In the genomic region with DNA sequence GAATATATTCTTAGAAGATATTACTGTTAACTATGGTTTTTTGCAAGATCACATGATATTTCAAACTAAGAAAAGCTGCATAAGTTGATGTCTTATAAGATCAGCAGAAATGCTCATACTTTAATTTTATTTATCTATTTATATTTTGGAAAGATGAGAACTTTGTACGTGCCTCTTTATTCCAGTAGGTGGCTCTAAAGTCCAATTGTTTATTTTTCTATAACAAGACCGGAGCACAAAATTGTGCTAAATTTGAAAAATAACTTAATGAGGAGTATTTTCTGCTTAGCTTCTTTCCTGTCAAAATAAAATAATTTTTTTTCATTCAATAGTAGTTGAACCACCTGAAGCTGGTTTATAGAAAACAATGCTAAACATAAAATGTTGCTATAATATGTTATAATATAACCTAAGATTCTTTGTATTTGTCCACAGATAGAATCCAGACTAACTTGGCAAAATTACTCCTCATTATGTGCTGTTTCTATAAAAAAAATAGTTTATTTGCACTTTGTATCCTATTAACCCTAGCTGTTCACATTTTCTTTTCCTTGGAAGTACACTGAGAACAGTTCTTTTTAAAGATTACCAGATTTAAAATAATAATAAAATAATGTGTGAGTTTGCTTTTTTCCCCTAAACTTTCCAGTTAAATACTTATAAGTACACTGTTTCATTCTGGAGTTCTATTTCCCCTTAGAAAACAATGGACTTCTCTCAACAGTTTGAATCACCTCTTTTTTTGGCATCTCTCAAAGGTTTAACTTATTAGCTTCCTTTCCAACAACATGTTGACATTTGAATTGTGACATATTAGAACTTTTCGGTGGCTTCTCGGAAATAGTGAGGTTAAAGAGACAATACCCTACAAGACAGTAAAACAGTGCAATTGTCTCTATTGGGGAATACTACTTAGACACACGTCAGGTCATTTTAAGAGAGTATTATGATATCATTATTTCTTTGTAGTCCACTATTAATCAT, we compare ENCODE assay signal across 11 cellular contexts.
A peak's percentile ranks its signal among the peaks of the same experiment; 100 is the strongest.
DNase-seq lines count a peak whose midpoint lies in the region; ATAC-seq, FAIRE-seq and TF ChIP-seq lines count a peak whose summit lies in the region.
"Had no signal": no experiment of that assay in that cellular context is flagged by ENCODE, and none has a peak within 500 bp of the region (broad histone marks: within the 10 kb centered on the region; RNA-seq: fewer than 3 reads in every experiment).

No MANE protein-coding gene starts in this region.

- H3K79me2 ChIP-seq in MM.1S (ENCODE audit: low read length) (no peaks in the 10 kb centered on the region), neural progenitor cell (ENCODE audit: low read depth) (no peaks in the 10 kb centered on the region)

- H3K4me2 ChIP-seq in MM.1S (ENCODE audit: low read depth, low read length) (no peak overlapping the region), neural progenitor cell (no peak overlapping the region)

- no peak overlapping the region for H3K27ac Mint-ChIP-seq in neural progenitor cell
- H3K27ac Mint-ChIP-seq: naive B cell had no signal

- FAIRE-seq in G401.6 (lab: Jason Lieb, UNC) (peak; percentile 93), colon (lab: Jason Lieb, UNC) (peak; percentile 79)
- FAIRE-seq: TTC549 had no signal

- H3K4me3 ChIP-seq in MM.1S (ENCODE audit: low read length) (no peak overlapping the region), neural progenitor cell (no peak overlapping the region)

- H3F3A ChIP-seq in MM.1S (ENCODE audit: insufficient read depth, low read length) (no peaks in the 10 kb centered on the region), neural progenitor cell (ENCODE audit: low read depth) (no peaks in the 10 kb centered on the region)

- H3K4me1 Mint-ChIP-seq in neural progenitor cell: peaks cover 4% of the 10 kb centered on the region
- H3K4me1 Mint-ChIP-seq: naive B cell had no signal

- H3K36me3 ChIP-seq in MM.1S (replicated peaks; ENCODE audit: insufficient read depth, low read length) (no peaks in the 10 kb centered on the region), neural progenitor cell (no peaks in the 10 kb centered on the region)

- no peaks in the 10 kb centered on the region for H3K27me3 Mint-ChIP-seq in neural progenitor cell (ENCODE audit: insufficient read depth, low read depth)

- H3K9me3 Mint-ChIP-seq in neural progenitor cell: no peaks in the 10 kb centered on the region
- H3K9me3 Mint-ChIP-seq: naive B cell had no signal

- no peak for ATAC-seq in stimulated activated naive CD8-positive, alpha-beta T cell treated with anti-CD3 and anti-CD28 coated beads, Interleukin-15, Interleukin-2, amounts not matched to agents 100 U/mL and 50 U/mL, for 24 hours
- ATAC-seq in HG03097 (IDR thresholded peaks at IDR 0.05; ENCODE audit: low FRiP score, unreplicated experiment): no peak

- no peaks in the 10 kb centered on the region for H3K36me3 Mint-ChIP-seq in neural progenitor cell
- H3K36me3 Mint-ChIP-seq: naive B cell had no signal

- no peak overlapping the region for H3K4me3 Mint-ChIP-seq in neural progenitor cell
- H3K4me3 Mint-ChIP-seq: naive B cell had no signal

- TF ChIP-seq CTCF in MM.1S (IDR thresholded peaks at IDR 0.05; ENCODE audit: low read length): peak; percentile 41
- TF ChIP-seq CTCF in neural progenitor cell (IDR thresholded peaks at IDR 0.05): peak; percentile 61

- DNase-seq in MM.1S: peak; percentile 19
- no peak for DNase-seq in neural progenitor cell (ENCODE audit: low spot score)
- no peak for DNase-seq in stimulated activated naive CD8-positive, alpha-beta T cell treated with anti-CD3 and anti-CD28 coated beads, Interleukin-15, Interleukin-2, amounts not matched to agents 100 U/mL and 50 U/mL, for 24 hours
- no peak for DNase-seq in kidney glomerular epithelial cell (lab: John Stamatoyannopoulos, UW)
- DNase-seq: naive B cell; stimulated activated naive CD4-positive, alpha-beta T cell had no signal

- H2AFZ ChIP-seq in MM.1S (ENCODE audit: low read length): no peak overlapping the region
- H2AFZ ChIP-seq in neural progenitor cell (replicated peaks): no peak overlapping the region

- H3K4me1 ChIP-seq in MM.1S (ENCODE audit: low read length) (no peaks in the 10 kb centered on the region), neural progenitor cell (no peaks in the 10 kb centered on the region)

- H3K27ac ChIP-seq in MM.1S (ENCODE audit: low read length) (no peak overlapping the region), neural progenitor cell (no peak overlapping the region)
- H3K27ac ChIP-seq: HL-60 had no signal

- H3K27me3 ChIP-seq in MM.1S (replicated peaks; ENCODE audit: insufficient read depth, low read length) (no peaks in the 10 kb centered on the region), neural progenitor cell (no peaks in the 10 kb centered on the region)

- H3K9me3 ChIP-seq in MM.1S (replicated peaks; ENCODE audit: insufficient read depth, low read length): no peaks in the 10 kb centered on the region
- no peaks in the 10 kb centered on the region for H3K9me3 ChIP-seq in neural progenitor cell (ENCODE audit: low read depth)

- H3K9me2 ChIP-seq in MM.1S (replicated peaks; ENCODE audit: insufficient read depth, low read length): no peaks in the 10 kb centered on the region

- H3K9ac ChIP-seq in MM.1S (ENCODE audit: low read length) (no peak overlapping the region), neural progenitor cell (no peak overlapping the region)

- H4K20me1 ChIP-seq in MM.1S (ENCODE audit: insufficient read depth, low read length): no peaks in the 10 kb centered on the region
- no peaks in the 10 kb centered on the region for H4K20me1 ChIP-seq in neural progenitor cell (ENCODE audit: low read depth)
